ENCODE assay signal across 24 cellular contexts in the genomic region with DNA sequence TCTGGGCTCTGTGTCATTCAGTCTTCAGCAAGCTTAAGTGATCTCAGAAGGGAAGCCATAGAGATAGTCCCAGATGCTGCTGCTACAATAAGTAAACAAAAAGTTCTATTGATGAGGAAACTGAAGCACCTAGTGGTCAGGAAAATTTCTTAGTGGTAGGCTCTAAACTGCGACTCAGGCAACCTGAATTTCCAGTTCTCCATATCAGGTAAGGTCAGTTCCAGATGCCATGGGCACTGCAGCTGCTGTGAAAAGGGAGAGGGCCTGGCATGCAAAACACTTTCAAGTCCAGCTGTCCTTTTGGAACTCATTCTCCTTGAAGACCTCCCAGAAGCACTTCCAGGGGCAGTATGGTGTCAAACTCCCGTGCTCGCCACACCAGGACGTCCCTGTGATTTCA. TPM values are rescaled to one million over a fixed set of nuclear protein-coding genes. Genes with fewer than 3 reads are reported as not detected.
DNase-seq lines count a peak whose midpoint lies in the region; ATAC-seq, FAIRE-seq and TF ChIP-seq lines count a peak whose summit lies in the region.
"Had no signal": no experiment of that assay in that cellular context is flagged by ENCODE, and none has a peak within 500 bp of the region (broad histone marks: within the 10 kb centered on the region; RNA-seq: fewer than 3 reads in every experiment).

No MANE protein-coding gene starts in this region.

- peaks cover 6% of the 10 kb centered on the region for H3K36me3 Mint-ChIP-seq in Calu3 (ENCODE audit: insufficient read depth, unreplicated experiment)

- no peak for TF ChIP-seq RAD21 in HCT116 (IDR thresholded peaks at IDR 0.05; ENCODE audit: low read depth)

- POLR2A ChIA-PET in HCT116 (lab: Charles Lee) (no interaction called here), PC-9 (lab: Charles Lee; ENCODE audit: unreplicated experiment) (interaction anchor here (0.6 to 0.7 kb wide), 2 partner anchors 123 to 1335 kb away, joined by 3 to 5 read pairs; no protein-coding TSS in a partner anchor)

- H3K36me3 ChIP-seq in HCT116 (ENCODE audit: control insufficient read depth in 1 of 2, insufficient read depth in 2 of 2, low read length in 2 of 2) = no peaks in the 10 kb centered on the region
- H3K36me3 ChIP-seq in PC-9 (ENCODE audit: low read depth) = no peaks in the 10 kb centered on the region
- no peaks in the 10 kb centered on the region for H3K36me3 ChIP-seq in testis (ENCODE audit: low read depth, missing control alignments)

- DNase-seq in Calu3 = peak; percentile 16
- DNase-seq in HCT116 (ENCODE audit: low read depth, low spot score) = no peak
- DNase-seq in PC-9 = peak; percentile 52 to 65
- peak; percentile 23 for DNase-seq in kidney tubule cell (ENCODE audit: low spot score)
- no peak for DNase-seq in globus pallidus (ENCODE audit: low spot score)
- DNase-seq in COR-L47 (lab: John Stamatoyannopoulos, UW) = no peak
- DNase-seq in testis = no peak
- DNase-seq in frontal cortex (ENCODE audit: low spot score in 2 of 2) = no peak
- DNase-seq: 8988T, GDM1, HCEC 1CT, Kasumi-1, NCI-H1105, NCI-H2029, NCI-H446, NCI-H526 treated with DMSO at 0.1 percent for 48 hours, SHP77 treated with DMSO at 0.1 percent for 48 hours had no signal

- BruUV-seq in Calu3 (replicated peaks; lab: Mats Ljungman, UMichigan) (no TSS peak), HCT116 (replicated peaks; lab: Mats Ljungman, UMichigan) (no TSS peak), PC-9 (replicated peaks; lab: Mats Ljungman, UMichigan) (no TSS peak)

- CTCF ChIA-PET in Calu3 (lab: Charles Lee) = no interaction called here
- CTCF ChIA-PET in HCT116 (lab: Charles Lee) = no interaction called here
- CTCF ChIA-PET in PC-9 (lab: Charles Lee) = interaction anchor here (0.7 kb wide), 1 partner anchor 38 kb away, joined by 4 read pairs; no protein-coding TSS in a partner anchor

- H2AFZ ChIP-seq in HCT116 (ENCODE audit: low read depth, low read length, poor library complexity, severe bottlenecking) (no peak overlapping the region), PC-9 (no peak overlapping the region)

- no peaks in the 10 kb centered on the region for H3K27me3 Mint-ChIP-seq in Calu3 (ENCODE audit: unreplicated experiment)

- peaks cover 18% of the 10 kb centered on the region; the same call in 1 of the 2 replicates for H3F3A ChIP-seq in PC-9 (ENCODE audit: insufficient read depth, low read depth)

- intact Hi-C loops in Calu3 (cut with micrococcal nuclease; ENCODE audit: unreplicated experiment) = no loop called here
- intact Hi-C loops in HCT116 (cut with micrococcal nuclease) = no loop called here
- intact Hi-C loops in PC-9 (cut with micrococcal nuclease; ENCODE audit: unreplicated experiment) = no loop called here
- intact Hi-C loops in testis (cut with DNase I; ENCODE audit: low total_unique reads) = no loop called here

- H3K79me2 ChIP-seq in HCT116 (ENCODE audit: insufficient read depth, low read length) (no peaks in the 10 kb centered on the region), PC-9 (ENCODE audit: low read depth) (no peaks in the 10 kb centered on the region)

- no peak overlapping the region for H3K4me3 Mint-ChIP-seq in Calu3 (ENCODE audit: low read depth, unreplicated experiment)

- no peak overlapping the region for H3K27ac Mint-ChIP-seq in Calu3 (ENCODE audit: unreplicated experiment)

- RAD21 ChIA-PET in HCT116 (lab: Charles Lee; ENCODE audit: low non-redundant PET in 1 of 2, low total read pairs in 2 of 2, uncharacterized antibody in 2 of 2, unreplicated experiment in 2 of 2) = no interaction called here

- H3K4me1 Mint-ChIP-seq in Calu3 (ENCODE audit: low read depth, unreplicated experiment) = peaks cover 12% of the 10 kb centered on the region

- peak; percentile 63 for ATAC-seq in HCT116
- ATAC-seq: GM12878, HepG2, Panc1 had no signal

- 89 to 92% methylated on average over 4 of the region's 4 CpGs for WGBS in testis, 2 donors

- no peaks in the 10 kb centered on the region for H4K20me1 ChIP-seq in HCT116 (ENCODE audit: insufficient read depth)
- no peaks in the 10 kb centered on the region for H4K20me1 ChIP-seq in PC-9 (ENCODE audit: insufficient read depth)

- H3K9me2 ChIP-seq in HCT116 (ENCODE audit: insufficient read depth) (no peaks in the 10 kb centered on the region), PC-9 (ENCODE audit: insufficient read depth) (no peaks in the 10 kb centered on the region)

- no peaks in the 10 kb centered on the region for H3K9me3 Mint-ChIP-seq in Calu3 (ENCODE audit: low read depth, unreplicated experiment)

- H3K4me3 ChIP-seq in HCT116 (replicated peaks in 1 of 2; ENCODE audit: low read depth in 1 of 2, low read length in 2 of 2) (no peak overlapping the region), PC-9 (no peak overlapping the region), testis (no peak overlapping the region)
- H3K4me3 ChIP-seq: GM12878 had no signal

- H3K27ac ChIP-seq in HCT116 (ENCODE audit: low read depth, low read length) = no peak overlapping the region
- H3K27ac ChIP-seq in PC-9 = no peak overlapping the region
- H3K27ac ChIP-seq in testis = no peak overlapping the region

- H3K4me1 ChIP-seq in HCT116 (ENCODE audit: control insufficient read depth in 1 of 2, insufficient read depth in 2 of 2, low read length in 2 of 2) (peaks cover 13 to 14% of the 10 kb centered on the region in 2 experiments; a peak in 3 of 4 replicates), PC-9 (replicated peaks; ENCODE audit: insufficient read depth) (peaks cover 31% of the 10 kb centered on the region), testis (no peaks in the 10 kb centered on the region)

- H3K4me2 ChIP-seq in HCT116 (ENCODE audit: low read length) (peak overlapping the region; percentile 24; the same call in 1 of the 2 replicates), PC-9 (peak overlapping the region; percentile 26; the same call in 1 of the 2 replicates)

- H3K27me3 ChIP-seq in HCT116 (ENCODE audit: insufficient read depth, low read length) = no peaks in the 10 kb centered on the region
- H3K27me3 ChIP-seq in PC-9 (ENCODE audit: insufficient read depth, low read depth) = no peaks in the 10 kb centered on the region
- H3K27me3 ChIP-seq in testis = no peaks in the 10 kb centered on the region

- no peak overlapping the region for H3K9ac ChIP-seq in HCT116 (ENCODE audit: low read length)

- H3K9me3 ChIP-seq in HCT116 (ENCODE audit: control insufficient read depth in 1 of 2, insufficient read depth in 1 of 2, low read depth in 1 of 2, low read length in 2 of 2) (no peaks in the 10 kb centered on the region), PC-9 (ENCODE audit: insufficient read depth, low read depth) (no peaks in the 10 kb centered on the region), testis (no peaks in the 10 kb centered on the region)

- no peak for FAIRE-seq in frontal cortex (lab: Jason Lieb, UNC)
- FAIRE-seq: D721Med, GM12878, H1, HepG2 had no signal

- TF ChIP-seq POLR2A in HCT116 (IDR thresholded peaks at IDR 0.05; ENCODE audit: borderline replicate concordance, extremely low read depth, insufficient read depth, insufficient read length) (no peak), testis (IDR thresholded peaks at IDR 0.05) (no peak)

- TF ChIP-seq CTCF in Calu3 (IDR thresholded peaks at IDR 0.05; ENCODE audit: unreplicated experiment) (no peak), HCT116 (IDR thresholded peaks at IDR 0.05 in 2 of 3, conservative IDR thresholded peaks at IDR 0.05 in 1 of 3; ENCODE audit: borderline replicate concordance in 1 of 3, insufficient read depth in 1 of 3, low read depth in 2 of 3, low read length in 2 of 3) (no peak), PC-9 (conservative IDR thresholded peaks at IDR 0.05) (no peak), testis (IDR thresholded peaks at IDR 0.05) (no peak)

TF ChIP-seq in HCT116, 20 proteins besides CTCF, POLR2A, EP300 and RAD21:
- TF ChIP-seq ELF1 (IDR thresholded peaks at IDR 0.05; ENCODE audit: borderline replicate concordance, low read depth) (no peak), POLR2AphosphoS5 (IDR thresholded peaks at IDR 0.05; ENCODE audit: low read depth, low read length) (no peak), SRF (IDR thresholded peaks at IDR 0.05; ENCODE audit: low read depth) (no peak), SP1 (IDR thresholded peaks at IDR 0.05; ENCODE audit: low read depth) (0 out of 2 replicates have a peak, but pooled peaks have one; percentile 19), JUND (IDR thresholded peaks at IDR 0.05) (no peak)
- TF ChIP-seq, protein P1, sequence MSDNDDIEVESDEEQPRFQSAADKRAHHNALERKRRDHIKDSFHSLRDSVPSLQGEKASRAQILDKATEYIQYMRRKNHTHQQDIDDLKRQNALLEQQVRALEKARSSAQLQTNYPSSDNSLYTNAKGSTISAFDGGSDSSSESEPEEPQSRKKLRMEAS (IDR thresholded peaks at IDR 0.05) = no peak
- TF ChIP-seq, protein P2, sequence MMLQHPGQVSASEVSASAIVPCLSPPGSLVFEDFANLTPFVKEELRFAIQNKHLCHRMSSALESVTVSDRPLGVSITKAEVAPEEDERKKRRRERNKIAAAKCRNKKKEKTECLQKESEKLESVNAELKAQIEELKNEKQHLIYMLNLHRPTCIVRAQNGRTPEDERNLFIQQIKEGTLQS (IDR thresholded peaks at IDR 0.05) = no peak
TF ChIP-seq in HCT116: peak in this region for 1.

RNA-seq across cellular contexts. Expression of a gene that starts 46.2 kb away (rescaled TPM):
- total RNA-seq in Calu3 (2022) = 1.2 TPM in 1 of 2 replicates, not detected in the other
- 0.25 TPM for total RNA-seq in HCT116 (2021; ENCODE audit: unreplicated experiment)
- 0.04 and 0.05 TPM in 2 replicates for polyA plus RNA-seq in HCT116 (2012)
- not detected in 2 replicates for total RNA-seq in PC-9 (2021)
- 1 to 10 TPM in 1 of 2 donors, under 1 TPM in 1; 0.62 to 1.3 TPM for total RNA-seq in testis
- 0.38 TPM for polyA plus RNA-seq in testis (ENCODE audit: insufficient read depth, low read depth, low replicate concordance)
- total RNA-seq in frontal cortex = not detected
- total RNA-seq: H1, M059J had no signal
- polyA plus RNA-seq: BJ had no signal

Comparison
In these comparisons a context has a peak if more than half of its experiments do, and no peak if none do; other contexts are left out.
1. DNase-seq: peak in Calu3 (single experiment), PC-9 (2 of 2) and kidney tubule cell (single experiment); none in HCT116 (single experiment), globus pallidus (single experiment), COR-L47 (single experiment), testis (single experiment) and frontal cortex (0 of 2).